ENCODE assay signal across 8 cellular contexts in the genomic region with DNA sequence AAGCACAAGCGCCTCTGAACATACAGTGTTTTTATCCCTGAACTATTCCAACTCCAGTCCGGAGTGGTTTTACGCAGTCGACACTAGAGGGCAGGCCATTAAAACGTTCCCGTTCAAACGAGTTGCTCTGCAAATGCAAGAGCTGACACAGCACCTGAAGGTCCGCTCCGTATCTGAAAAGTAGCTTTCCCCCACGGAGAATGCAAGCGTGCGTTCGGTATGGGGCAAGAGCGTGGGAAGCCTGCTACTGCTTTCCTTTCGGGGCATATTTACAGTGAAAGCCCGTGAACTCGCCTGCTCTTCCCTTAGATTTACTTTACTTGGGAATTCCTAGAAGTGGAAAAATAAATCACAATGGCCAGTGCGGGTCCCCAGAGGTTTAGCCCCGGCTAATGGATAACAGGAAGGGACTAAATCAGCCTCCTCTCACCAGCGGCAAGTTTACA.
DNase-seq lines count a peak whose midpoint lies in the region; ATAC-seq and TF ChIP-seq lines count a peak whose summit lies in the region.

No MANE protein-coding gene starts in this region.

- no peaks in the 10 kb centered on the region for H4K20me1 ChIP-seq in neural progenitor cell (ENCODE audit: low read depth)

- no peaks in the 10 kb centered on the region for H3K79me2 ChIP-seq in neural progenitor cell (ENCODE audit: low read depth)

- H3K4me3 ChIP-seq in fibroblast of villous mesenchyme (ENCODE audit: low read depth, low read length), result peak overlapping the region; percentile 55
- peak overlapping the region; percentile 39 for H3K4me3 ChIP-seq in neural progenitor cell

- intact Hi-C loops in activated T-helper 2 cell treated with anti-CD3 and anti-CD28 coated beads, Interferon-gamma antibody, Interleukin-2, Interleukin-4, amounts not matched to agents 10 μg/mL and 5 μg/mL and 100 μg/mL, durations not matched to agents 14 hours and 24 hours and 36 hours (cut with micrococcal nuclease), result loop anchor here (1.0 to 10.0 kb wide), 7 partner anchors 47 to 937 kb away; a partner anchor contains a TSS

- H3K4me1 Mint-ChIP-seq in IgD-negative memory B cell, result peaks cover 0 to 5% (median 2%) of the 10 kb centered on the region in 3 donors
- peaks cover 39% of the 10 kb centered on the region for H3K4me1 Mint-ChIP-seq in activated T-helper 2 cell treated with anti-CD3 and anti-CD28 coated beads, Interferon-gamma antibody, Interleukin-2, Interleukin-4, amounts not matched to agents 10 μg/mL and 5 μg/mL and 100 μg/mL, durations not matched to agents 14 hours and 24 hours and 36 hours (ENCODE audit: low read depth)
- peaks cover 13% of the 10 kb centered on the region for H3K4me1 Mint-ChIP-seq in neural progenitor cell

- H3K36me3 Mint-ChIP-seq in IgD-negative memory B cell (peaks cover 2% of the 10 kb centered on the region), neural progenitor cell (peaks cover 25% of the 10 kb centered on the region)
- H3K36me3 Mint-ChIP-seq in activated T-helper 2 cell treated with anti-CD3 and anti-CD28 coated beads, Interferon-gamma antibody, Interleukin-2, Interleukin-4, amounts not matched to agents 10 μg/mL and 5 μg/mL and 100 μg/mL, durations not matched to agents 14 hours and 24 hours and 36 hours (ENCODE audit: low read depth), result peaks cover 34% of the 10 kb centered on the region

- H3K27ac ChIP-seq in neural progenitor cell, result no peak overlapping the region
- no peak overlapping the region for H3K27ac ChIP-seq in substantia nigra (ENCODE audit: low read depth, low read length, poor library complexity, severe bottlenecking)

- no peaks in the 10 kb centered on the region for H3K36me3 ChIP-seq in neural progenitor cell

- H3K4me3 Mint-ChIP-seq in IgD-negative memory B cell (peak overlapping the region in 3 of 4 donors; percentile 53 to 92 (median 89)), neural progenitor cell (peak overlapping the region; percentile 81)
- peak overlapping the region; percentile 62 for H3K4me3 Mint-ChIP-seq in activated T-helper 2 cell treated with anti-CD3 and anti-CD28 coated beads, Interferon-gamma antibody, Interleukin-2, Interleukin-4, amounts not matched to agents 10 μg/mL and 5 μg/mL and 100 μg/mL, durations not matched to agents 14 hours and 24 hours and 36 hours (ENCODE audit: low read depth)

- peak overlapping the region; percentile 67 for H3K4me2 ChIP-seq in neural progenitor cell

- H3F3A ChIP-seq in neural progenitor cell (ENCODE audit: low read depth), result no peaks in the 10 kb centered on the region

- DNase-seq in DMS79 (lab: John Stamatoyannopoulos, UW) (peak; percentile 0), RPMI7951 (ENCODE audit: low read depth) (peak; percentile 81), fibroblast of villous mesenchyme (ENCODE audit: low read depth) (peak; percentile 95), neural progenitor cell (ENCODE audit: low spot score) (peak; percentile 92), substantia nigra (lab: John Stamatoyannopoulos, UW) (peak; percentile 4 to 84 (median 59))
- peak; percentile 66 for DNase-seq in activated T-helper 2 cell treated with anti-CD3 and anti-CD28 coated beads, Interferon-gamma antibody, Interleukin-2, Interleukin-4, amounts not matched to agents 10 μg/mL and 5 μg/mL and 100 μg/mL, durations not matched to agents 14 hours and 24 hours and 36 hours (ENCODE audit: low spot score)

- no peaks in the 10 kb centered on the region for H3K9me3 Mint-ChIP-seq in IgD-negative memory B cell
- no peaks in the 10 kb centered on the region for H3K9me3 Mint-ChIP-seq in activated T-helper 2 cell treated with anti-CD3 and anti-CD28 coated beads, Interferon-gamma antibody, Interleukin-2, Interleukin-4, amounts not matched to agents 10 μg/mL and 5 μg/mL and 100 μg/mL, durations not matched to agents 14 hours and 24 hours and 36 hours
- no peaks in the 10 kb centered on the region for H3K9me3 Mint-ChIP-seq in neural progenitor cell

- peak overlapping the region; percentile 74 for H2AFZ ChIP-seq in neural progenitor cell (replicated peaks)

- H3K27me3 ChIP-seq in neural progenitor cell, result no peaks in the 10 kb centered on the region

- peak; percentile 99 for ATAC-seq in GM21529 (IDR thresholded peaks at IDR 0.05; ENCODE audit: unreplicated experiment)

- no peak overlapping the region for H3K9ac ChIP-seq in neural progenitor cell

- H3K9me3 ChIP-seq in neural progenitor cell (ENCODE audit: low read depth), result no peaks in the 10 kb centered on the region

- TF ChIP-seq CTCF in fibroblast of villous mesenchyme (IDR thresholded peaks at IDR 0.05; ENCODE audit: insufficient read depth, low read depth, low read length) (peak; percentile 85), neural progenitor cell (IDR thresholded peaks at IDR 0.05) (peak; percentile 84)

- no peaks in the 10 kb centered on the region for H3K4me1 ChIP-seq in neural progenitor cell

- H3K27ac Mint-ChIP-seq in IgD-negative memory B cell, result peak overlapping the region in 1 of 3 donors; percentile 83
- H3K27ac Mint-ChIP-seq in activated T-helper 2 cell treated with anti-CD3 and anti-CD28 coated beads, Interferon-gamma antibody, Interleukin-2, Interleukin-4, amounts not matched to agents 10 μg/mL and 5 μg/mL and 100 μg/mL, durations not matched to agents 14 hours and 24 hours and 36 hours, result no peak overlapping the region
- H3K27ac Mint-ChIP-seq in neural progenitor cell, result peak overlapping the region; percentile 7

- H3K27me3 Mint-ChIP-seq in IgD-negative memory B cell (no peaks in the 10 kb centered on the region), neural progenitor cell (ENCODE audit: insufficient read depth, low read depth) (peaks cover 2% of the 10 kb centered on the region)
- H3K27me3 Mint-ChIP-seq in activated T-helper 2 cell treated with anti-CD3 and anti-CD28 coated beads, Interferon-gamma antibody, Interleukin-2, Interleukin-4, amounts not matched to agents 10 μg/mL and 5 μg/mL and 100 μg/mL, durations not matched to agents 14 hours and 24 hours and 36 hours (ENCODE audit: low read depth), result no peaks in the 10 kb centered on the region

Comparison
In these comparisons a context has a peak if more than half of its experiments do, and no peak if none do; other contexts are left out.
1. DNase-seq: peak in every context shown above with its lines; median percentile 95 in fibroblast of villous mesenchyme; 92 in neural progenitor cell; 81 in RPMI7951; 66 in activated T-helper 2 cell treated with anti-CD3 and anti-CD28 coated beads, Interferon-gamma antibody, Interleukin-2, Interleukin-4, amounts not matched to agents 10 μg/mL and 5 μg/mL and 100 μg/mL, durations not matched to agents 14 hours and 24 hours and 36 hours; 59 in substantia nigra; 0 in DMS79.